In the genomic region with DNA sequence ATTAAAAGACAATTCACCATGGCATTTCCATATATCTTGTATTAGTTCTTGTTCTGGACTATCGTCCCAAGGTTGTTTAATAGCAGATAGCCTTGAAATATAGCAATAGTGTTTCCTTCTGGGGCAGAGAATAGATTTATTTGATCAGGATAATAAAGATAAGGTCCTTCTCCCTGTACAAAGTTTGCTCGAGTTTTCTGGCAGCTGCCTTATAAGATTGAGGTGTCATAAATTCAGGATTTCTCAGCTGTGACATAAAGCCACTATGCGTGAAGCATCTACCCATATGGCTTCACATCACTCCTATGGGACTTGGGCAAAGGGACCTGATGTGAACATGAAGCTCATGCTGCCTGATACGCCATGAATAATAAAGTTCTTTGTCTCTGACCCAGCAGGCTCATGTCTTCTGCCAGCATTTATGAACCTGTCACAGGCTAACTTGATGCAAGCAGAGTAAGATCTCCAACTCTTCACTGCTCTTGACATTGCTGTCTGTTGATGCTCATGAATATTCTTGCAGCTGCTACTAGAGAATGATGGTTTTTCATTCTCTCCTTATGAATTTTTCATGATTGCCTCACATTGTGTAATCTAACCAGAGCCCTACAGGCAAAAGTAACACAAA, we compare ENCODE assay signal across 30 cellular contexts.
"Had no signal": no experiment of that assay in that cellular context is flagged by ENCODE, and none has a peak within 500 bp of the region (broad histone marks: within the 10 kb centered on the region; RNA-seq: fewer than 3 reads in every experiment).

No MANE protein-coding gene starts in this region.

- H3K4me1 ChIP-seq: foreskin keratinocyte, gastroesophageal sphincter, heart left ventricle, lower lobe of right lung, neural progenitor cell, psoas muscle, right lobe of liver, suprapubic skin, upper lobe of right lung, uterus had no signal

- H3K4me3 Mint-ChIP-seq: immature natural killer cell; natural killer cell treated with Interleukin-12 subunit alpha and Interleukin-12 subunit beta and Interleukin-15 and Interleukin-18, amount 100 ng/mL, for 72 hours; neural progenitor cell; stimulated activated naive CD8-positive, alpha-beta T cell treated with anti-CD3 and anti-CD28 coated beads, Interleukin-15, amount 100 ng/mL, for 72 hours had no signal

- H3K9me3 ChIP-seq: gastroesophageal sphincter, heart left ventricle, lower lobe of right lung, psoas muscle, right lobe of liver, suprapubic skin, transverse colon, upper lobe of right lung, uterus had no signal

- H3K27me3 ChIP-seq: dorsolateral prefrontal cortex, foreskin keratinocyte, gastroesophageal sphincter, heart left ventricle, neural progenitor cell, right lobe of liver, suprapubic skin, transverse colon, upper lobe of right lung, uterus had no signal

- H3K4me1 Mint-ChIP-seq: immature natural killer cell; naive B cell; neural progenitor cell; stimulated activated naive CD8-positive, alpha-beta T cell treated with anti-CD3 and anti-CD28 coated beads, Interleukin-15, amount 100 ng/mL, for 72 hours had no signal

- H3K27ac ChIP-seq: dorsolateral prefrontal cortex, epithelial cell of prostate, foreskin keratinocyte, gastroesophageal sphincter, heart left ventricle, lower lobe of right lung, neural progenitor cell, psoas muscle, right lobe of liver, suprapubic skin, transverse colon, upper lobe of right lung, uterus had no signal

- H3K27ac Mint-ChIP-seq: immature natural killer cell; naive B cell; natural killer cell treated with Interleukin-12 subunit alpha and Interleukin-12 subunit beta and Interleukin-15 and Interleukin-18, amount 100 ng/mL, for 72 hours; neural progenitor cell; stimulated activated naive CD8-positive, alpha-beta T cell treated with anti-CD3 and anti-CD28 coated beads, Interleukin-15, amount 100 ng/mL, for 72 hours had no signal

- H3K9me3 Mint-ChIP-seq: neural progenitor cell had no signal

- H3K36me3 ChIP-seq: gastroesophageal sphincter, heart left ventricle, lower lobe of right lung, neural progenitor cell, right lobe of liver, suprapubic skin, transverse colon, upper lobe of right lung, uterus had no signal

- H3K27me3 Mint-ChIP-seq: naive B cell; stimulated activated naive CD8-positive, alpha-beta T cell treated with anti-CD3 and anti-CD28 coated beads, Interleukin-15, amount 100 ng/mL, for 72 hours had no signal

- H3K4me3 ChIP-seq: dorsolateral prefrontal cortex, gastroesophageal sphincter, heart left ventricle, lower lobe of right lung, neural progenitor cell, psoas muscle, right lobe of liver, smooth muscle cell, suprapubic skin, transverse colon, upper lobe of right lung, uterus had no signal

- H2AFZ ChIP-seq: neural progenitor cell had no signal

- H3K36me3 Mint-ChIP-seq: immature natural killer cell; naive B cell; natural killer cell treated with Interleukin-12 subunit alpha and Interleukin-12 subunit beta and Interleukin-15 and Interleukin-18, amount 100 ng/mL, for 72 hours; neural progenitor cell had no signal

- H3K9ac ChIP-seq: neural progenitor cell had no signal

- ATAC-seq: esophagus mucosa; foreskin keratinocyte; gastroesophageal sphincter; heart left ventricle; left ventricle myocardium superior; lower lobe of right lung; natural killer cell treated with Interleukin-12 subunit alpha and Interleukin-12 subunit beta and Interleukin-15 and Interleukin-18, amount 100 ng/mL, for 72 hours; psoas muscle; right lobe of liver; stimulated activated naive CD8-positive, alpha-beta T cell treated with anti-CD3 and anti-CD28 coated beads, Interleukin-15, amount 100 ng/mL, for 72 hours; upper lobe of right lung had no signal

- DNase-seq: dorsolateral prefrontal cortex; effector CD4-positive, alpha-beta T cell; foreskin keratinocyte; heart left ventricle; hippocampal formation; immature natural killer cell; islet precursor cell; kidney glomerular epithelial cell; left ventricle myocardium superior; lower lobe of right lung; naive B cell; posterior cingulate gyrus; psoas muscle; right lobe of liver; stimulated activated CD4-positive, alpha-beta T cell treated with anti-CD3 and anti-CD28 coated beads, Interleukin-12 subunit alpha, Interleukin-12 subunit beta, amount 100 ng/mL, for 4 hours; stimulated activated CD4-positive, alpha-beta T cell treated with anti-CD3 and anti-CD28 coated beads, Interleukin-1b, Interleukin-23, amount 100 ng/mL, for 48 hours; stimulated activated CD4-positive, alpha-beta T cell treated with anti-CD3 and anti-CD28 coated beads, Interleukin-4, amount 100 ng/mL, for 1 hour; stimulated activated CD8-positive, alpha-beta memory T cell treated with anti-CD3 and anti-CD28 coated beads, Interleukin-4, amount 100 ng/mL, for 48 hours; stimulated activated naive CD4-positive, alpha-beta T cell; stimulated activated naive CD8-positive, alpha-beta T cell treated with anti-CD3 and anti-CD28 coated beads, Interleukin-15, amount 100 ng/mL, for 72 hours; transverse colon; upper lobe of right lung; uterus had no signal

- H3K4me2 ChIP-seq: neural progenitor cell, smooth muscle cell had no signal
